In the genomic region with DNA sequence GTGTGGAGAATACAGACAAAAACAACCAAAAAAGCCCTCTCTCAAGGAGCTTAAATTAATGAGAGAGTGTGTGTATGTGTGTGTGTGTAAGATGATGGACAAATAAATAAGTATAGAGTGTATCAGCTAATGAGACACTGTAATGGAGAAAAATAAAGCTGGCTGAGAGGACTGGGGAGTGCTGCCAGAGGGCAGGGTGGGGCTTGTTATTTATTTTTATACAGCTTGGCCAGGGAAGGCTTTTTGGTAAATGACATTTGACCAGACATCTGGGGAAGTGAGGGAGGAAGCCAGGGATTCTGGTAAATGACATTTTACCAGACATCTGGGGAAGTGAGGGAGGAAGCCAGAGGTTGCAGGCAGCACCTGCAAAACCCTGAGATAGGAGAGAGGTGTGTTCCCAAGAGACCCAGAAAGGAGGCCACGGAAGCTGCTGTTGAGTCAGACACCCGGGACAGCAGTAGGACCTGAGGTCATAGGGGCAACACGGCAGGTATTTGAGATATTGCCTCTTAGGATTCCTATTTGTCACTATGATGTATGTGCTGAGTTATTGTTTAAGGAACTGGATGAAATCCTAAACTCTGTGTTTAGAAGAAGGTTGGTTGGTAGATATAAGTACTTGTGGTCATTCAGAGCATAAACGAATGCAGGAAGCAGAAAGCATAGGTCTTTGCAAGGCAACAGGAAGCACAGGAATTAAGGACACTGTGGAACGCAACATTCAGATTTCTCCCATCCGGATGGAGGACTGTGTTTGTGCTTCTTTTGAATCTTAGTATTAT, we compare ENCODE assay signal across 19 cellular contexts. TPM values are rescaled to one million over a fixed set of nuclear protein-coding genes. Genes with fewer than 3 reads are reported as not detected.
"Had no signal": no experiment of that assay in that cellular context is flagged by ENCODE, and none has a peak within 500 bp of the region (broad histone marks: within the 10 kb centered on the region; RNA-seq: fewer than 3 reads in every experiment).

No MANE protein-coding gene starts in this region.

- H3K9me3 ChIP-seq: sigmoid colon, upper lobe of right lung had no signal

- DNase-seq: activated gamma-delta T cell treated with Interleukin-2 at 50 U/mL for 16 hours; activated T-cell treated with anti-CD3 and anti-CD28 coated beads, Interleukin-2, amount 50 U/mL, for 1 hour; aorta; brain microvascular endothelial cell; kidney; naive thymus-derived CD4-positive, alpha-beta T cell; occipital lobe; sigmoid colon; stimulated activated CD4-positive, alpha-beta T cell treated with anti-CD3 and anti-CD28 coated beads, Interleukin-15, amount 100 ng/mL, for 24 hours; stimulated activated CD8-positive, alpha-beta memory T cell treated with anti-CD3 and anti-CD28 coated beads, Interleukin-4, amount 100 ng/mL, for 48 hours; stimulated activated naive B cell treated with anti-CD40 and anti-IgM and Interleukin-4, amounts not matched to agents 10 μg/mL and 1 μg/mL and 100 μg/mL, for 72 hours; T1000; upper lobe of right lung had no signal

- H3K4me3 ChIP-seq: coronary artery, sigmoid colon, smooth muscle cell, upper lobe of right lung had no signal

- ATAC-seq: naive thymus-derived CD4-positive, alpha-beta T cell; stimulated activated naive B cell treated with anti-CD40 and anti-IgM and Interleukin-4, amounts not matched to agents 10 μg/mL and 1 μg/mL and 100 μg/mL, for 72 hours; upper lobe of right lung; WTC11 had no signal

- H3K36me3 ChIP-seq: brain microvascular endothelial cell, sigmoid colon, upper lobe of right lung had no signal

- H3K27ac ChIP-seq: brain microvascular endothelial cell, coronary artery, sigmoid colon, upper lobe of right lung had no signal

RNA-seq across cellular contexts. Expression of gene SV2B, which starts 2.7 kb away (rescaled TPM):
- total RNA-seq: epithelial cell of proximal tubule, fibroblast of villous mesenchyme, neural crest cell, smooth muscle cell had no signal
- polyA plus RNA-seq: aorta, smooth muscle cell had no signal
